8 cellular contexts compared by ENCODE assay signal in genomic region chr7:100247152-100247757, GRCh38. TPM values are rescaled to one million over a fixed set of nuclear protein-coding genes. Genes with fewer than 3 reads are reported as not detected.
DNase-seq lines count a peak whose midpoint lies in the region; FAIRE-seq and TF ChIP-seq lines count a peak whose summit lies in the region.

No MANE protein-coding gene starts in this region.

- H3K27me3 Mint-ChIP-seq in type B pancreatic cell = no peaks in the 10 kb centered on the region

- no peaks in the 10 kb centered on the region for H3K9me3 Mint-ChIP-seq in type B pancreatic cell

- FAIRE-seq in frontal cortex (lab: Jason Lieb, UNC) = no peak

- H3K9ac ChIP-seq in NT2/D1 (ENCODE audit: insufficient read length, low read depth) = no peak overlapping the region

- no peak overlapping the region for H3K4me3 ChIP-seq in NT2/D1 (ENCODE audit: insufficient read length, low read depth)

- no peaks in the 10 kb centered on the region for H3K9me3 ChIP-seq in NT2/D1 (ENCODE audit: insufficient read depth, low read length)

- peaks cover 13% of the 10 kb centered on the region for H3K4me1 ChIP-seq in NT2/D1 (ENCODE audit: insufficient read depth, insufficient read length)

- peak overlapping the region; percentile 59 for H3K4me3 Mint-ChIP-seq in type B pancreatic cell

- no peaks in the 10 kb centered on the region for H3K36me3 ChIP-seq in NT2/D1 (ENCODE audit: insufficient read depth, insufficient read length, low read length)

- peak overlapping the region; percentile 64 for H3K27ac ChIP-seq in 22Rv1

- no peaks in the 10 kb centered on the region for H3K27me3 ChIP-seq in NT2/D1 (ENCODE audit: insufficient read depth, insufficient read length)

- TF ChIP-seq CTCF in 22Rv1 (IDR thresholded peaks at IDR 0.05) (peak; percentile 8; the same call in 1 of the 2 replicates), type B pancreatic cell (conservative IDR thresholded peaks at IDR 0.05) (peak; percentile 51)

- H3K36me3 Mint-ChIP-seq in type B pancreatic cell = peaks cover 9% of the 10 kb centered on the region

- DNase-seq in HT1080 (ENCODE audit: low read depth) = peak; percentile 91
- DNase-seq in NT2/D1 (ENCODE audit: low read depth, low spot score) = peak; percentile 87
- peak; percentile 55 for DNase-seq in fibroblast of the conjunctiva (ENCODE audit: low read depth)
- peak; percentile 83 for DNase-seq in type B pancreatic cell (ENCODE audit: extremely low spot score, unreplicated experiment)
- DNase-seq in CD1c-positive myeloid dendritic cell (ENCODE audit: extremely low spot score) = no peak
- no peak for DNase-seq in frontal cortex (ENCODE audit: low spot score in 2 of 2)
- DNase-seq in activated CD4-positive, alpha-beta T cell treated with anti-CD3 and anti-CD28 coated beads, Interleukin-2, amount 50 U/mL, for 1 hour = no peak

- peak overlapping the region; percentile 97 for H3K27ac Mint-ChIP-seq in type B pancreatic cell

- H3K4me1 Mint-ChIP-seq in type B pancreatic cell (ENCODE audit: unreplicated experiment) = peaks cover 47% of the 10 kb centered on the region

RNA-seq across cellular contexts. Expression of gene PVRIG, which starts 27.5 kb away (rescaled TPM):
- total RNA-seq in HT1080 (2014; rRNA removed; shearing (Covaris generic)) = not detected in 2 replicates
- polyA plus RNA-seq in HT1080 (2015; cell fraction: cytosol; rRNA removed) = not detected in 2 replicates
- polyA plus RNA-seq in HT1080 (2015; cell fraction: nucleus; rRNA removed) = not detected in 2 replicates
- not detected in 2 replicates for total RNA-seq in type B pancreatic cell (ENCODE audit: low replicate concordance)
- total RNA-seq in frontal cortex = not detected

Comparison
In these comparisons a context has a peak if more than half of its experiments do, and no peak if none do; other contexts are left out.
1. DNase-seq: peak in HT1080 (single experiment), NT2/D1 (single experiment), fibroblast of the conjunctiva (single experiment) and type B pancreatic cell (single experiment); none in CD1c-positive myeloid dendritic cell (single experiment), frontal cortex (0 of 2) and activated CD4-positive, alpha-beta T cell treated with anti-CD3 and anti-CD28 coated beads, Interleukin-2, amount 50 U/mL, for 1 hour (single experiment).